Comparison of ENCODE assay signal across 8 cellular contexts in genomic region chr19:13152854-13153626, GRCh38. TPM values are rescaled to one million over a fixed set of nuclear protein-coding genes. Genes with fewer than 3 reads are reported as not detected.
DNase-seq lines count a peak whose midpoint lies in the region; ATAC-seq, FAIRE-seq and TF ChIP-seq lines count a peak whose summit lies in the region.

No MANE protein-coding gene starts in this region.

- no peak for FAIRE-seq in urothelium cell line (lab: Jason Lieb, UNC)

- DNase-seq in GDM1 (lab: John Stamatoyannopoulos, UW), result peak; percentile 89
- peak; percentile 92 for DNase-seq in NCI-H2029 (lab: John Stamatoyannopoulos, UW)
- peak; percentile 91 for DNase-seq in T-helper 22 cell (ENCODE audit: low read depth)
- peak; percentile 56 to 97 (median 92) for DNase-seq in anterior cingulate cortex (lab: John Stamatoyannopoulos, UW)
- peak; percentile 98 for DNase-seq in right atrium auricular region (ENCODE audit: low spot score)
- DNase-seq in pulmonary artery endothelial cell (ENCODE audit: low read depth, low spot score), result peak; percentile 74
- peak; percentile 83 for DNase-seq in urothelium cell line (ENCODE audit: low spot score)

- no peaks in the 10 kb centered on the region for H3K27me3 ChIP-seq in right atrium auricular region

- H3K9me3 ChIP-seq in right atrium auricular region, result no peaks in the 10 kb centered on the region

- peak in 1 of 2 donors; percentile 46 for TF ChIP-seq CTCF in right atrium auricular region (IDR thresholded peaks at IDR 0.05)

- ATAC-seq in HG02763 (IDR thresholded peaks at IDR 0.05; ENCODE audit: unreplicated experiment), result peak; percentile 25

- H3K4me1 ChIP-seq in right atrium auricular region, result peaks cover 0 to 49% of the 10 kb centered on the region in 2 donors

- no peaks in the 10 kb centered on the region for H3K36me3 ChIP-seq in right atrium auricular region

- peak overlapping the region; percentile 99 for H3K27ac ChIP-seq in right atrium auricular region

- peak overlapping the region; percentile 80 to 95 for H3K4me3 ChIP-seq in right atrium auricular region

RNA-seq across cellular contexts. Expression of gene IER2, which starts 2.8 kb away (rescaled TPM):
- total RNA-seq in right atrium auricular region (100 to 1,000 TPM in 1 of 2 donors, 10 to 100 TPM in 1; 35.4 to 139 TPM), pulmonary artery endothelial cell (24.4 and 27.4 TPM in 2 replicates)

RNA-seq across cellular contexts. Expression of gene STX10, which starts 2.9 kb away (rescaled TPM):
- total RNA-seq in right atrium auricular region, result 10 to 100 TPM; 33.1 to 39.2 TPM
- 67.4 and 88.2 TPM in 2 replicates for total RNA-seq in pulmonary artery endothelial cell

RNA-seq across cellular contexts. Expression of gene NACC1, which starts 35.0 kb away (rescaled TPM):
- total RNA-seq in right atrium auricular region (10 to 100 TPM; 25.4 to 27.3 TPM), pulmonary artery endothelial cell (58.3 and 86.2 TPM in 2 replicates)

RNA-seq across cellular contexts. Expression of gene TRMT1, which starts 36.5 kb away (rescaled TPM):
- 10 to 100 TPM; 13.6 to 15.0 TPM for total RNA-seq in right atrium auricular region
- total RNA-seq in pulmonary artery endothelial cell, result 39.2 and 47.7 TPM in 2 replicates

RNA-seq across cellular contexts. Expression of gene LYL1, which starts 50.4 kb away (rescaled TPM):
- total RNA-seq in right atrium auricular region (10 to 100 TPM; 10.2 to 15.3 TPM), pulmonary artery endothelial cell (45.2 and 55.5 TPM in 2 replicates)

Comparison
In these comparisons a context has a peak if more than half of its experiments do, and no peak if none do; other contexts are left out.
1. Peak in every context shown above with its lines: DNase-seq, ATAC-seq, H3K4me3 ChIP-seq and H3K27ac ChIP-seq.